ENCODE assay signal across 17 cellular contexts in the genomic region with DNA sequence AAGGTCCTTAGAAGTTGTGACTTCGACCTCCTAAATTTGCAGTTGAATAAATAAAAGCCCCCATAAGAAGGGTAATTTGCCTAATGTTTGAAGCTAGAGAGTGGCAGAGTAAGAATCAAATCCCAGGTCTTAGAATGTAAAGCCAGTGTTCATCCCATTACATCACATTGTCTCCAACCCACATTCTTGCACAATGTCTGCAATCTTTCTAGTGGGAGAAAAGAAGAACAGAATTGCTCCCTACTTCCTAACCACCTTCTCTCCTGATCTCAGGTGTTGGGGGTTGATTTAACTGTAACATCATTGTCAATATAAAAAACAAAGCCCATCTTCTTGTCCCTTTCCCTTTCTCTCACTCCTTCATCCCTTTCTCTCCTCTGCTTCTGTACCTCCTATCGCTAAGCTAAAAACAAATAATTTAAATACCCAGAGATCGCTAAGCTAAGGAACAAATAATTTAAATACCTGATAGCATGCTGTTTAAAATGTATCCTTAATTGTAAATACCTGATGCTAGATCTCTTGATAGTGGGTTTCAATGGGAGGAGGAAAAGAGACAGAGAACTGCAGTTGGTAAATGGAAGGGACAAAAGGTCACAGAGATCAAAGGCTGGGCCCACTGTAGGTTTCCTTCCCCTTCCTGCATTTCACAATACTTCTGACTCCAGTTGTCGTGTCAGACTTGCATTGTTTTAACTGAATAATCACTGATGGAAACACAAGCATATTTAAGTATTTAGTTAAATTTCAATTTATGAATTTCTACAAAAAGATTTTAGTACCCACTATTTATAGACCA. TPM values are rescaled to one million over a fixed set of nuclear protein-coding genes. Genes with fewer than 3 reads are reported as not detected.
DNase-seq lines count a peak whose midpoint lies in the region; ATAC-seq and TF ChIP-seq lines count a peak whose summit lies in the region.
"Had no signal": no experiment of that assay in that cellular context is flagged by ENCODE, and none has a peak within 500 bp of the region (broad histone marks: within the 10 kb centered on the region; RNA-seq: fewer than 3 reads in every experiment).

No MANE protein-coding gene starts in this region.

- CTCF ChIA-PET in activated naive CD4-positive, alpha-beta T cell treated with anti-CD3 and anti-CD28 coated beads for 36 hours (lab: Charles Lee) = no interaction called here

- H3K27ac Mint-ChIP-seq in mesothelial cell of epicardium = peak overlapping the region; percentile 32
- H3K27ac Mint-ChIP-seq in activated naive CD4-positive, alpha-beta T cell treated with anti-CD3 and anti-CD28 coated beads for 36 hours = no peak overlapping the region
- H3K27ac Mint-ChIP-seq: activated naive CD4-positive, alpha-beta T cell treated with anti-CD3 and anti-CD28 coated beads, Interleukin-2, amount 50 U/mL, for 24 hours; CD4-positive, CD25-positive, alpha-beta regulatory T cell; stimulated activated memory B cell treated with anti-CD40 and anti-IgM and Interleukin-4, amounts not matched to agents 10 μg/mL and 1 μg/mL and 100 μg/mL, for 72 hours; T-helper 17 cell had no signal

- H3K36me3 Mint-ChIP-seq in mesothelial cell of epicardium = no peaks in the 10 kb centered on the region
- H3K36me3 Mint-ChIP-seq in activated naive CD4-positive, alpha-beta T cell treated with anti-CD3 and anti-CD28 coated beads for 36 hours (ENCODE audit: low read depth) = no peaks in the 10 kb centered on the region
- H3K36me3 Mint-ChIP-seq: activated naive CD4-positive, alpha-beta T cell treated with anti-CD3 and anti-CD28 coated beads, Interleukin-2, amount 50 U/mL, for 24 hours; CD4-positive, CD25-positive, alpha-beta regulatory T cell; stimulated activated memory B cell treated with anti-CD40 and anti-IgM and Interleukin-4, amounts not matched to agents 10 μg/mL and 1 μg/mL and 100 μg/mL, for 72 hours had no signal

- no peaks in the 10 kb centered on the region for H3K9me3 Mint-ChIP-seq in mesothelial cell of epicardium
- H3K9me3 Mint-ChIP-seq in activated naive CD4-positive, alpha-beta T cell treated with anti-CD3 and anti-CD28 coated beads for 36 hours = no peaks in the 10 kb centered on the region
- H3K9me3 Mint-ChIP-seq: activated naive CD4-positive, alpha-beta T cell treated with anti-CD3 and anti-CD28 coated beads, Interleukin-2, amount 50 U/mL, for 24 hours; stimulated activated memory B cell treated with anti-CD40 and anti-IgM and Interleukin-4, amounts not matched to agents 10 μg/mL and 1 μg/mL and 100 μg/mL, for 72 hours had no signal

- TF ChIP-seq CTCF in cardiac fibroblast (IDR thresholded peaks at IDR 0.05; ENCODE audit: low read depth, low read length) = no peak
- no peak for TF ChIP-seq CTCF in mesothelial cell of epicardium (IDR thresholded peaks at IDR 0.05; ENCODE audit: unreplicated experiment)

- no peak for ATAC-seq in HG02970 (IDR thresholded peaks at IDR 0.05; ENCODE audit: low FRiP score, unreplicated experiment)
- ATAC-seq: left ventricle myocardium superior; stimulated activated memory B cell treated with anti-CD40 and anti-IgM and Interleukin-4, amounts not matched to agents 10 μg/mL and 1 μg/mL and 100 μg/mL, for 72 hours; T-helper 17 cell had no signal

- no peak overlapping the region for H3K4me3 Mint-ChIP-seq in mesothelial cell of epicardium
- H3K4me3 Mint-ChIP-seq in activated naive CD4-positive, alpha-beta T cell treated with anti-CD3 and anti-CD28 coated beads for 36 hours = no peak overlapping the region
- H3K4me3 Mint-ChIP-seq: activated naive CD4-positive, alpha-beta T cell treated with anti-CD3 and anti-CD28 coated beads, Interleukin-2, amount 50 U/mL, for 24 hours; CD4-positive, CD25-positive, alpha-beta regulatory T cell; stimulated activated memory B cell treated with anti-CD40 and anti-IgM and Interleukin-4, amounts not matched to agents 10 μg/mL and 1 μg/mL and 100 μg/mL, for 72 hours; T-helper 17 cell had no signal

- peak; percentile 29 for DNase-seq in ELF-1 (ENCODE audit: low read depth, low spot score)
- DNase-seq in NCI-H748 (lab: John Stamatoyannopoulos, UW; ENCODE audit: unreplicated experiment) = peak; percentile 57
- peak; percentile 67 to 78 for DNase-seq in cardiac fibroblast (ENCODE audit: low read depth in 2 of 2)
- no peak for DNase-seq in mesothelial cell of epicardium (ENCODE audit: low spot score in 2 of 2, unreplicated experiment in 2 of 2)
- no peak for DNase-seq in activated naive CD4-positive, alpha-beta T cell treated with anti-CD3 and anti-CD28 coated beads for 36 hours
- DNase-seq in activated CD4-positive, alpha-beta T cell treated with anti-CD3 and anti-CD28 coated beads, Interleukin-2, amount 50 U/mL, for 4 hours = no peak
- DNase-seq in cortex of kidney (lab: John Stamatoyannopoulos, UW) = no peak
- DNase-seq: CD4-positive, CD25-positive, alpha-beta regulatory T cell; colonic mucosa; left ventricle myocardium superior; NCI-H1105 treated with DMSO at 0.1 percent for 48 hours; NCI-H526; ovary; T-helper 17 cell had no signal

- no peak overlapping the region for H3K4me3 ChIP-seq in cardiac fibroblast (replicated peaks in 1 of 2; ENCODE audit: low read depth in 2 of 2, low read length in 2 of 2)
- H3K4me3 ChIP-seq: colonic mucosa, ovary had no signal

- no peaks in the 10 kb centered on the region for H3K27me3 Mint-ChIP-seq in mesothelial cell of epicardium (ENCODE audit: low read depth)
- peaks cover 7% of the 10 kb centered on the region for H3K27me3 Mint-ChIP-seq in activated naive CD4-positive, alpha-beta T cell treated with anti-CD3 and anti-CD28 coated beads for 36 hours (ENCODE audit: low read depth)
- H3K27me3 Mint-ChIP-seq: CD4-positive, CD25-positive, alpha-beta regulatory T cell had no signal

- intact Hi-C loops in activated naive CD4-positive, alpha-beta T cell treated with anti-CD3 and anti-CD28 coated beads for 36 hours (cut with micrococcal nuclease) = no loop called here

- peaks cover 26% of the 10 kb centered on the region for H3K4me1 Mint-ChIP-seq in mesothelial cell of epicardium
- H3K4me1 Mint-ChIP-seq in activated naive CD4-positive, alpha-beta T cell treated with anti-CD3 and anti-CD28 coated beads for 36 hours (ENCODE audit: low read depth) = no peaks in the 10 kb centered on the region
- H3K4me1 Mint-ChIP-seq: activated naive CD4-positive, alpha-beta T cell treated with anti-CD3 and anti-CD28 coated beads, Interleukin-2, amount 50 U/mL, for 24 hours; CD4-positive, CD25-positive, alpha-beta regulatory T cell; stimulated activated memory B cell treated with anti-CD40 and anti-IgM and Interleukin-4, amounts not matched to agents 10 μg/mL and 1 μg/mL and 100 μg/mL, for 72 hours; T-helper 17 cell had no signal

RNA-seq across cellular contexts. Expression of a gene that starts 32.1 kb away (rescaled TPM):
- 0.11 to 0.13 TPM in 2 of 3 replicates, not detected in the other for total RNA-seq in mesothelial cell of epicardium
- total RNA-seq in activated naive CD4-positive, alpha-beta T cell treated with anti-CD3 and anti-CD28 coated beads for 36 hours = not detected
- total RNA-seq: CD4-positive, CD25-positive, alpha-beta regulatory T cell; colonic mucosa; ovary; T-helper 17 cell had no signal

Comparison
In these comparisons a context has a peak if more than half of its experiments do, and no peak if none do; other contexts are left out.
1. DNase-seq: peak in ELF-1 (single experiment), NCI-H748 (single experiment) and cardiac fibroblast (2 of 2); none in mesothelial cell of epicardium (0 of 2), activated naive CD4-positive, alpha-beta T cell treated with anti-CD3 and anti-CD28 coated beads for 36 hours (single experiment), activated CD4-positive, alpha-beta T cell treated with anti-CD3 and anti-CD28 coated beads, Interleukin-2, amount 50 U/mL, for 4 hours (0 of 2) and cortex of kidney (single experiment).